ENCODE assay signal across 16 cellular contexts in genomic region chr19:5096536-5096935, GRCh38.
DNase-seq lines count a peak whose midpoint lies in the region; ATAC-seq, FAIRE-seq and TF ChIP-seq lines count a peak whose summit lies in the region.
"Had no signal": no experiment of that assay in that cellular context is flagged by ENCODE, and none has a peak within 500 bp of the region (broad histone marks: within the 10 kb centered on the region; RNA-seq: fewer than 3 reads in every experiment).

No MANE protein-coding gene starts in this region.

- TF ChIP-seq RAD21 in K562 (CRISPR knock-in tag; conservative IDR thresholded peaks at IDR 0.05 in 1 of 2, IDR thresholded peaks at IDR 0.05 in 1 of 2): no peak

- intact Hi-C loops in K562 (cut with micrococcal nuclease): no loop called here

- H4K20me1 ChIP-seq in K562 (replicated peaks; ENCODE audit: control insufficient read depth, insufficient read depth, low read length): no peaks in the 10 kb centered on the region
- H4K20me1 ChIP-seq in neural progenitor cell (ENCODE audit: low read depth): peaks cover 34% of the 10 kb centered on the region
- peaks cover 7% of the 10 kb centered on the region for H4K20me1 ChIP-seq in osteoblast (ENCODE audit: insufficient read depth, low read length)

- H2AFZ ChIP-seq in K562 (ENCODE audit: low read depth, low read length) (no peak overlapping the region), neural progenitor cell (replicated peaks) (no peak overlapping the region), osteoblast (ENCODE audit: low read length) (no peak overlapping the region)

- BruUV-seq in K562 (replicated peaks; lab: Mats Ljungman, UMichigan): no TSS peak

- H3K9me3 ChIP-seq in K562 (replicated peaks; ENCODE audit: control insufficient read depth, insufficient read depth, low read depth, low read length) (peaks cover 15% of the 10 kb centered on the region), neural progenitor cell (ENCODE audit: low read depth) (no peaks in the 10 kb centered on the region), osteoblast (ENCODE audit: low read depth, low read length) (peaks cover 3% of the 10 kb centered on the region)

- H3K27me3 ChIP-seq in K562 (ENCODE audit: control insufficient read depth in 2 of 2, insufficient read depth in 2 of 2, low read length in 2 of 2): no peaks in the 10 kb centered on the region
- H3K27me3 ChIP-seq in neural progenitor cell: no peaks in the 10 kb centered on the region
- no peaks in the 10 kb centered on the region for H3K27me3 ChIP-seq in osteoblast (ENCODE audit: insufficient read depth, low read length)
- H3K27me3 ChIP-seq: BLaER1 treated with 17β-estradiol and CSF1 and Interleukin-3, amounts not matched to agents 10 nM and 100 nM had no signal

- POLR2A ChIA-PET in K562 (lab: Yijun Ruan, JAX): interaction anchor here (0.6 kb wide), 1 partner anchor 701 kb away, joined by 3 read pairs; no protein-coding TSS in a partner anchor

- H3K36me3 Mint-ChIP-seq in neural progenitor cell: peaks cover 44% of the 10 kb centered on the region

- peaks cover 33% of the 10 kb centered on the region for H3K4me1 Mint-ChIP-seq in neural progenitor cell

- H3K27me3 Mint-ChIP-seq in neural progenitor cell (ENCODE audit: insufficient read depth, low read depth): peaks cover 12% of the 10 kb centered on the region
- H3K27me3 Mint-ChIP-seq: CD4-positive, CD25-positive, alpha-beta regulatory T cell had no signal

- in situ Hi-C loops in K562 (cut with MboI): no loop called here

- H3K36me3 ChIP-seq in K562 (ENCODE audit: control insufficient read depth, insufficient read depth, low read length) (peaks cover 8% of the 10 kb centered on the region; the same call in 2 of the 3 replicates), neural progenitor cell (peaks cover 7% of the 10 kb centered on the region), osteoblast (ENCODE audit: insufficient read depth, low read length) (peaks cover 19% of the 10 kb centered on the region)

- H3K4me3 Mint-ChIP-seq in neural progenitor cell: no peak overlapping the region
- H3K4me3 Mint-ChIP-seq: CD4-positive, CD25-positive, alpha-beta regulatory T cell; H9 had no signal

- H3K9me3 Mint-ChIP-seq in neural progenitor cell: peaks cover 37% of the 10 kb centered on the region

- TF ChIP-seq POLR2A in NB4 (IDR thresholded peaks at IDR 0.05; ENCODE audit: extremely low read depth, insufficient read length) (no peak), K562 (conservative IDR thresholded peaks at IDR 0.05) (no peak), GM12892 (IDR thresholded peaks at IDR 0.05; ENCODE audit: low read depth, low read length) (no peak)

- no peak overlapping the region for H3K4me2 ChIP-seq in K562 (ENCODE audit: insufficient read depth, low read length)
- H3K4me2 ChIP-seq in neural progenitor cell: no peak overlapping the region
- H3K4me2 ChIP-seq in osteoblast (ENCODE audit: insufficient read depth, low read length): no peak overlapping the region
- H3K4me2 ChIP-seq: BLaER1 treated with 17β-estradiol and CSF1 and Interleukin-3, amounts not matched to agents 10 nM and 100 nM had no signal

- H3K27ac ChIP-seq in K562 (ENCODE audit: extremely low read depth, low read depth, low read length) (no peak overlapping the region; the same call in 2 of the 3 replicates), neural progenitor cell (no peak overlapping the region), osteoblast (ENCODE audit: low read depth, low read length) (no peak overlapping the region)
- H3K27ac ChIP-seq: 22Rv1; BLaER1 treated with 17β-estradiol and CSF1 and Interleukin-3, amounts not matched to agents 10 nM and 100 nM had no signal

- no peak overlapping the region for H3K9ac ChIP-seq in K562 (ENCODE audit: insufficient read depth in 1 of 2, low read depth in 2 of 2, low read length in 2 of 2)
- H3K9ac ChIP-seq in neural progenitor cell: no peak overlapping the region
- H3K9ac ChIP-seq: BLaER1 treated with 17β-estradiol and CSF1 and Interleukin-3, amounts not matched to agents 10 nM and 100 nM had no signal

- FAIRE-seq in K562 (lab: Jason Lieb, UNC) (no peak), GM12892 (lab: Jason Lieb, UNC) (no peak)
- FAIRE-seq: GM12878, GM19239 had no signal

- no peak for TF ChIP-seq EP300 in K562 (IDR thresholded peaks at IDR 0.05; ENCODE audit: low read length)

- H3K79me2 ChIP-seq in K562 (ENCODE audit: control insufficient read depth, insufficient read depth, low read length) (peaks cover 21% of the 10 kb centered on the region; the same call in 2 of the 3 replicates), neural progenitor cell (ENCODE audit: low read depth) (no peaks in the 10 kb centered on the region), osteoblast (ENCODE audit: insufficient read depth, low read length) (no peaks in the 10 kb centered on the region)

- DNase-seq in NCI-H2107 (lab: John Stamatoyannopoulos, UW): peak; percentile 32
- DNase-seq in NCI-H2107 treated with DMSO at 0.1 percent for 48 hours (lab: John Stamatoyannopoulos, UW; ENCODE audit: unreplicated experiment): no peak
- DNase-seq in NB4 (ENCODE audit: low read depth): peak; percentile 78
- DNase-seq in K562 (ENCODE audit: extremely low read depth in 1 of 4, low spot score in 3 of 4): no peak
- DNase-seq in neural progenitor cell (ENCODE audit: low spot score): no peak
- no peak for DNase-seq in GM12892 (ENCODE audit: insufficient read length)
- no peak for DNase-seq in osteoblast (ENCODE audit: insufficient read length, low spot score, missing footprints)
- DNase-seq in COLO829 (ENCODE audit: low spot score): no peak
- DNase-seq: CD4-positive, CD25-positive, alpha-beta regulatory T cell; DMS79; GOT3; H9 had no signal

- peaks cover 24 to 43% of the 10 kb centered on the region in 2 experiments for H3K4me1 ChIP-seq in K562 (replicated peaks in 1 of 2; ENCODE audit: control insufficient read depth in 2 of 2, insufficient read depth in 2 of 2, low read length in 2 of 2)
- peaks cover 32% of the 10 kb centered on the region for H3K4me1 ChIP-seq in neural progenitor cell
- H3K4me1 ChIP-seq in osteoblast (ENCODE audit: insufficient read depth, low read length): no peaks in the 10 kb centered on the region

- peaks cover 4% of the 10 kb centered on the region for H3F3A ChIP-seq in neural progenitor cell (ENCODE audit: low read depth)

- WGBS in K562 (ENCODE audit: insufficient coverage, low coverage, missing lambda C conversion rate): 92% methylated on average over 15 of the region's 37 CpGs

- peaks cover 6% of the 10 kb centered on the region for H3K9me1 ChIP-seq in K562 (ENCODE audit: control insufficient read depth, insufficient read depth, low read length)

- H3K4me3 ChIP-seq in NB4 (ENCODE audit: low read depth, low read length) (no peak overlapping the region), K562 (no peak overlapping the region), neural progenitor cell (no peak overlapping the region), osteoblast (ENCODE audit: insufficient read depth, low read length) (no peak overlapping the region)
- H3K4me3 ChIP-seq: BLaER1 treated with 17β-estradiol and CSF1 and Interleukin-3, amounts not matched to agents 10 nM and 100 nM; GM12878 had no signal

- no peak for TF ChIP-seq CTCF in NB4 (IDR thresholded peaks at IDR 0.05; ENCODE audit: low read depth, low read length)
- TF ChIP-seq CTCF in K562 (IDR thresholded peaks at IDR 0.05 in 2 of 3, conservative IDR thresholded peaks at IDR 0.05 in 1 of 3; ENCODE audit: insufficient read depth in 2 of 3, low read depth in 1 of 3, low read length in 3 of 3): no peak
- TF ChIP-seq CTCF in neural progenitor cell (IDR thresholded peaks at IDR 0.05): no peak
- no peak for TF ChIP-seq CTCF in osteoblast (IDR thresholded peaks at IDR 0.05; ENCODE audit: extremely low read depth, low read depth, low read length)

- H3K27ac Mint-ChIP-seq in neural progenitor cell: peak overlapping the region; percentile 29
- H3K27ac Mint-ChIP-seq: H9 had no signal

- CTCF ChIA-PET in K562 (lab: Yijun Ruan, JAX; ENCODE audit: low intra/inter-chr PET ratio): no interaction called here

- no peak for ATAC-seq in K562
- ATAC-seq: GM12878 had no signal

TF ChIP-seq in K562, 482 proteins besides CTCF, POLR2A, EP300 and RAD21:
- TF ChIP-seq FOXO4 (CRISPR knock-in tag; IDR thresholded peaks at IDR 0.05): no peak
- TF ChIP-seq ZBTB33 (CRISPR knock-in tag; IDR thresholded peaks at IDR 0.05): peak; percentile 90

Comparison
In these comparisons a context has a peak if more than half of its experiments do, and no peak if none do; other contexts are left out.
1. DNase-seq: peak in NCI-H2107 (single experiment) and NB4 (single experiment); none in NCI-H2107 treated with DMSO at 0.1 percent for 48 hours (single experiment), K562 (0 of 4), neural progenitor cell (single experiment), GM12892 (single experiment), osteoblast (single experiment) and COLO829 (single experiment).